In genomic region chr19:50003810-50004419, GRCh38 we compare ENCODE assay signal across 1 cellular context.
TF ChIP-seq lines count a peak whose summit lies in the region.

No MANE protein-coding gene starts in this region.

TF ChIP-seq in HCT116, 20 proteins besides CTCF, POLR2A, EP300 and RAD21 (continued from another document):
- no peak for TF ChIP-seq REST (IDR thresholded peaks at IDR 0.05; ENCODE audit: low read depth)
- TF ChIP-seq POLR2AphosphoS5 (IDR thresholded peaks at IDR 0.05; ENCODE audit: low read depth, low read length) = peak; percentile 62; the same call in 1 of the 2 replicates
- TF ChIP-seq JUND (IDR thresholded peaks at IDR 0.05) = peak; percentile 91
- no peak for TF ChIP-seq CEBPB (IDR thresholded peaks at IDR 0.05; ENCODE audit: low read depth)
- 0 out of 2 replicates have a peak, but pooled peaks have one; percentile 45 for TF ChIP-seq SIN3A (IDR thresholded peaks at IDR 0.05; ENCODE audit: low read depth)
- TF ChIP-seq CBX3 (IDR thresholded peaks at IDR 0.05; ENCODE audit: low read depth) = 0 out of 2 replicates have a peak, but pooled peaks have one; percentile 39
